ENCODE assay signal across 27 cellular contexts in the genomic region with DNA sequence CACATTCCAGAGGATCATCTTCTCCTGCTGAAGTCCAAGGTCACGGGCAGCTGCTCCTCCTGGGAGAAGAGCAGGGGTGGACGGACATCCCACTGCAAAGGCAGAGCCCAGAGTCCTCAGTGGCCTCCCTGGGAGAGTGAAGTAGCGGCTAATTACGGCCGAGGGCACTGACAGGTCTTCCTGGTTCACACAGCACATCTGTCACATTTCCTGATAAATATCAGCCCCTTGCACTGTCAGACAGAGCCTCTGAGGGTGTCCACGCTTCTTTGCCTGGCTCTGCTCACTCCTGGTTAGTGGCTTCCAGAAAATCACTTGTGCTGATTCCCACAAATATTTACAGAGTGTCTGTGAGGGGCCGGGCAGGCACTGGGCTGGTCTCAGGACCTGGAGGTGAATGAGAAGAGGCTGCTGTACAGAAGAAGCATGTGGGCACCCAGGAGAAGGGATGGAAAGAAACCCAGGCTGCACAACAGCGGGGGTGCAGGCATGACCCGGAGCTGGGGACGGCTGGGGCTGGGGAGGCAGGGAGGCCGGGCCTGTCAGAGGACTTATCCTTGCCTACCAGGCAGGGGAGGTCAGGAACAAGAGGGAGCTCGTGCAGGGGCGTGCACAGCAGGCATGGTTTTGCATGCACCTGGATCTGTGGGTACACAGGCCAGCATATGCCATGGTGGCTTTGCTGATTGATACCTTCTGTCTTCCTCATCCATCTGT.
A peak's percentile ranks its signal among the peaks of the same experiment; 100 is the strongest.
DNase-seq lines count a peak whose midpoint lies in the region; ATAC-seq and TF ChIP-seq lines count a peak whose summit lies in the region.
"Had no signal": no experiment of that assay in that cellular context is flagged by ENCODE, and none has a peak within 500 bp of the region (broad histone marks: within the 10 kb centered on the region; RNA-seq: fewer than 3 reads in every experiment).

No MANE protein-coding gene starts in this region.

- peaks cover 48% of the 10 kb centered on the region for H3K27me3 Mint-ChIP-seq in chondrocyte (ENCODE audit: low read depth)
- peaks cover 29 to 35% of the 10 kb centered on the region in 2 donors for H3K27me3 Mint-ChIP-seq in natural killer cell treated with Interleukin-12 subunit alpha and Interleukin-12 subunit beta and Interleukin-15 and Interleukin-18, amount 100 ng/mL, for 72 hours
- peaks cover 2% of the 10 kb centered on the region for H3K27me3 Mint-ChIP-seq in activated CD8-positive, alpha-beta T cell treated with anti-CD3 and anti-CD28 coated beads for 36 hours
- H3K27me3 Mint-ChIP-seq in effector memory CD8-positive, alpha-beta T cell, result peaks cover 37 to 49% of the 10 kb centered on the region in 2 donors
- H3K27me3 Mint-ChIP-seq: activated naive CD4-positive, alpha-beta T cell treated with anti-CD3 and anti-CD28 coated beads, Interleukin-2, amount 50 U/mL, for 24 hours had no signal

- intact Hi-C loops in cardiac septum (cut with DNase I) (no loop called here), left ventricle myocardium superior (cut with micrococcal nuclease) (no loop called here)
- intact Hi-C loops in activated CD8-positive, alpha-beta T cell treated with anti-CD3 and anti-CD28 coated beads for 36 hours (cut with micrococcal nuclease), result no loop called here

- CTCF ChIA-PET in activated CD8-positive, alpha-beta T cell treated with anti-CD3 and anti-CD28 coated beads for 36 hours (lab: Charles Lee), result no interaction called here

- no peak overlapping the region for H3K4me3 Mint-ChIP-seq in chondrocyte (ENCODE audit: unreplicated experiment)
- H3K4me3 Mint-ChIP-seq in natural killer cell treated with Interleukin-12 subunit alpha and Interleukin-12 subunit beta and Interleukin-15 and Interleukin-18, amount 100 ng/mL, for 72 hours, result no peak overlapping the region
- H3K4me3 Mint-ChIP-seq in activated CD8-positive, alpha-beta T cell treated with anti-CD3 and anti-CD28 coated beads for 36 hours, result no peak overlapping the region
- no peak overlapping the region for H3K4me3 Mint-ChIP-seq in effector memory CD8-positive, alpha-beta T cell
- H3K4me3 Mint-ChIP-seq: activated naive CD4-positive, alpha-beta T cell treated with anti-CD3 and anti-CD28 coated beads, Interleukin-2, amount 50 U/mL, for 24 hours; activated T-helper 17 cell treated with anti-CD3 and anti-CD28 coated beads, Interleukin-2, amount 50 U/mL, for 72 hours; WTC11 had no signal

- H3K4me1 Mint-ChIP-seq in chondrocyte (ENCODE audit: low read depth), result peaks cover 4% of the 10 kb centered on the region
- peaks cover 0 to 4% of the 10 kb centered on the region in 2 donors for H3K4me1 Mint-ChIP-seq in natural killer cell treated with Interleukin-12 subunit alpha and Interleukin-12 subunit beta and Interleukin-15 and Interleukin-18, amount 100 ng/mL, for 72 hours (ENCODE audit: low read depth in 2 of 2)
- no peaks in the 10 kb centered on the region for H3K4me1 Mint-ChIP-seq in activated CD8-positive, alpha-beta T cell treated with anti-CD3 and anti-CD28 coated beads for 36 hours (ENCODE audit: low read depth)
- H3K4me1 Mint-ChIP-seq in effector memory CD8-positive, alpha-beta T cell (ENCODE audit: low read depth in 2 of 2), result peaks cover 0 to 7% of the 10 kb centered on the region in 2 donors
- H3K4me1 Mint-ChIP-seq: activated T-helper 17 cell treated with anti-CD3 and anti-CD28 coated beads, Interleukin-2, amount 50 U/mL, for 72 hours had no signal

- H3K27ac Mint-ChIP-seq in chondrocyte (ENCODE audit: unreplicated experiment), result no peak overlapping the region
- H3K27ac Mint-ChIP-seq in natural killer cell treated with Interleukin-12 subunit alpha and Interleukin-12 subunit beta and Interleukin-15 and Interleukin-18, amount 100 ng/mL, for 72 hours, result no peak overlapping the region
- H3K27ac Mint-ChIP-seq in activated CD8-positive, alpha-beta T cell treated with anti-CD3 and anti-CD28 coated beads for 36 hours, result no peak overlapping the region
- H3K27ac Mint-ChIP-seq in effector memory CD8-positive, alpha-beta T cell, result no peak overlapping the region
- H3K27ac Mint-ChIP-seq: activated naive CD4-positive, alpha-beta T cell treated with anti-CD3 and anti-CD28 coated beads, Interleukin-2, amount 50 U/mL, for 24 hours; activated T-helper 17 cell treated with anti-CD3 and anti-CD28 coated beads, Interleukin-2, amount 50 U/mL, for 72 hours; WTC11 had no signal

- H3K36me3 Mint-ChIP-seq in chondrocyte (ENCODE audit: low read depth), result peaks cover 8% of the 10 kb centered on the region
- peaks cover 29% of the 10 kb centered on the region for H3K36me3 Mint-ChIP-seq in natural killer cell treated with Interleukin-12 subunit alpha and Interleukin-12 subunit beta and Interleukin-15 and Interleukin-18, amount 100 ng/mL, for 72 hours
- H3K36me3 Mint-ChIP-seq in activated CD8-positive, alpha-beta T cell treated with anti-CD3 and anti-CD28 coated beads for 36 hours (ENCODE audit: low read depth), result peaks cover 6% of the 10 kb centered on the region
- peaks cover 3% of the 10 kb centered on the region for H3K36me3 Mint-ChIP-seq in effector memory CD8-positive, alpha-beta T cell (ENCODE audit: insufficient read depth)

- DNase-seq in cardiac septum (ENCODE audit: low spot score) (peak; percentile 56), left ventricle myocardium superior (no peak), chondrocyte (ENCODE audit: low spot score) (peak; percentile 67)
- peak; percentile 52 for DNase-seq in natural killer cell treated with Interleukin-12 subunit alpha and Interleukin-12 subunit beta and Interleukin-15 and Interleukin-18, amount 100 ng/mL, for 72 hours (ENCODE audit: low spot score)
- DNase-seq in activated CD8-positive, alpha-beta T cell treated with anti-CD3 and anti-CD28 coated beads for 36 hours, result no peak
- DNase-seq in effector memory CD8-positive, alpha-beta T cell, result no peak
- DNase-seq: amygdala; brain microvascular endothelial cell; C1 segment of cervical spinal cord; COR-L47; hypothalamus; Kasumi-1; left colon; mesenchymal stem cell; NCI-H2029; NCI-H226; NCI-H748 treated with DMSO at 0.1 percent for 48 hours; SIG-M5; sigmoid colon; stimulated activated CD4-positive, alpha-beta T cell treated with anti-CD3 and anti-CD28 coated beads, Interleukin-12 subunit alpha, Interleukin-12 subunit beta, amount 100 ng/mL, for 4 hours; stimulated activated CD4-positive, alpha-beta T cell treated with anti-CD3 and anti-CD28 coated beads, Interleukin-2, amount 100 ng/mL, for 48 hours; thyroid gland had no signal

- H3K9me3 Mint-ChIP-seq in chondrocyte (ENCODE audit: low read depth), result peaks cover 31% of the 10 kb centered on the region
- peaks cover 8% of the 10 kb centered on the region for H3K9me3 Mint-ChIP-seq in natural killer cell treated with Interleukin-12 subunit alpha and Interleukin-12 subunit beta and Interleukin-15 and Interleukin-18, amount 100 ng/mL, for 72 hours
- peaks cover 23% of the 10 kb centered on the region for H3K9me3 Mint-ChIP-seq in activated CD8-positive, alpha-beta T cell treated with anti-CD3 and anti-CD28 coated beads for 36 hours
- H3K9me3 Mint-ChIP-seq in effector memory CD8-positive, alpha-beta T cell, result peaks cover 5 to 6% of the 10 kb centered on the region in 2 donors

- no peak for TF ChIP-seq CTCF in chondrocyte (IDR thresholded peaks at IDR 0.05)
- no peak for TF ChIP-seq CTCF in activated CD8-positive, alpha-beta T cell treated with anti-CD3 and anti-CD28 coated beads for 36 hours (IDR thresholded peaks at IDR 0.05)

- ATAC-seq in left ventricle myocardium superior (no peak), HG02884 (IDR thresholded peaks at IDR 0.05; ENCODE audit: unreplicated experiment) (no peak)
- no peak for ATAC-seq in natural killer cell treated with Interleukin-12 subunit alpha and Interleukin-12 subunit beta and Interleukin-15 and Interleukin-18, amount 100 ng/mL, for 72 hours
- ATAC-seq in activated CD8-positive, alpha-beta T cell treated with anti-CD3 and anti-CD28 coated beads for 36 hours, result no peak
- ATAC-seq in effector memory CD8-positive, alpha-beta T cell (replicated peaks), result no peak
- ATAC-seq: activated T-helper 17 cell treated with anti-CD3 and anti-CD28 coated beads, Interleukin-2, amount 50 U/mL, for 72 hours; HCT116; left colon; WTC11 had no signal

- POLR2A ChIA-PET in activated CD8-positive, alpha-beta T cell treated with anti-CD3 and anti-CD28 coated beads for 36 hours (lab: Charles Lee), result no interaction called here

Comparison
In these comparisons a context has a peak if more than half of its experiments do, and no peak if none do; other contexts are left out.
1. DNase-seq: peak in cardiac septum (single experiment), chondrocyte (single experiment) and natural killer cell treated with Interleukin-12 subunit alpha and Interleukin-12 subunit beta and Interleukin-15 and Interleukin-18, amount 100 ng/mL, for 72 hours (single experiment); none in left ventricle myocardium superior (single experiment), activated CD8-positive, alpha-beta T cell treated with anti-CD3 and anti-CD28 coated beads for 36 hours (single experiment) and effector memory CD8-positive, alpha-beta T cell (0 of 3).